5 cellular contexts compared by ENCODE assay signal in genomic region chr3:120377948-120378347, GRCh38. TPM values are rescaled to one million over a fixed set of nuclear protein-coding genes. Genes with fewer than 3 reads are reported as not detected.
DNase-seq lines count a peak whose midpoint lies in the region; ATAC-seq, FAIRE-seq and TF ChIP-seq lines count a peak whose summit lies in the region.
"Not testable (repeated sequence)": the region's sequence is repeated elsewhere in the genome, so short reads cannot be mapped to it uniquely, and the experiment has no call there.

No MANE protein-coding gene starts in this region.

- not testable (repeated sequence) for H3K27ac ChIP-seq in HEK293 (ENCODE audit: extremely low read depth, low read depth, low read length); SJCRH30; HepG2 (ENCODE audit: extremely low read length, insufficient read depth, low read length)

- BruUV-seq in Caco-2 (replicated peaks; lab: Mats Ljungman, UMichigan); HepG2 (replicated peaks; lab: Mats Ljungman, UMichigan): not testable (repeated sequence)

- H3K36me3 ChIP-seq in Caco-2 (ENCODE audit: control insufficient read depth, insufficient read depth, low read length); HEK293 (ENCODE audit: control insufficient read depth in 2 of 2, insufficient read depth in 1 of 2, low read length in 2 of 2); SJCRH30; HepG2 (replicated peaks in 1 of 2; ENCODE audit: control insufficient read depth in 1 of 2, insufficient read depth in 2 of 2, low read length in 2 of 2): not testable (repeated sequence)

- H3K9me3 Mint-ChIP-seq in Caco-2 (ENCODE audit: unreplicated experiment): not testable (repeated sequence)

- DNase-seq in Caco-2: peak in 1 of 2 experiments; percentile 10
- not testable (repeated sequence) for DNase-seq in HEK293T (ENCODE audit: extremely low spot score); SJCRH30; HepG2 (ENCODE audit: low spot score)

- H3K4me1 Mint-ChIP-seq in Caco-2 (ENCODE audit: low read depth, unreplicated experiment): not testable (repeated sequence)

- intact Hi-C loops in Caco-2 (cut with micrococcal nuclease; ENCODE audit: unreplicated experiment); HepG2 (cut with micrococcal nuclease; ENCODE audit: unreplicated experiment): not testable (repeated sequence)

- H3K9ac ChIP-seq in HepG2 (ENCODE audit: insufficient read depth, low read depth, low read length): not testable (repeated sequence)

- not testable (repeated sequence) for H2AFZ ChIP-seq in HepG2 (ENCODE audit: low read length)

- not testable (repeated sequence) for ATAC-seq in HepG2

- TF ChIP-seq EP300 in HepG2 (IDR thresholded peaks at IDR 0.05; ENCODE audit: low read depth in 2 of 2, low read length in 2 of 2); HepG2 (CRISPR knock-in tag; IDR thresholded peaks at IDR 0.05; ENCODE audit: borderline replicate concordance): not testable (repeated sequence)

- not testable (repeated sequence) for H3K9me3 ChIP-seq in Caco-2; HEK293 (ENCODE audit: control insufficient read depth, insufficient read depth, low read depth, low read length); SJCRH30 (replicated peaks); HepG2 (ENCODE audit: low read length)

- H3K27ac Mint-ChIP-seq in Caco-2 (ENCODE audit: unreplicated experiment): peak overlapping the region; percentile 46

- POLR2A ChIA-PET in Caco-2 (lab: Charles Lee); HEK293 (lab: Yijun Ruan, JAX); HEK293T (lab: Yijun Ruan, JAX); HepG2 (lab: Yijun Ruan, JAX): not testable (repeated sequence)

- H3K79me2 ChIP-seq in HepG2 (ENCODE audit: insufficient read depth, low read length): not testable (repeated sequence)

- H3K4me3 ChIP-seq in Caco-2 (ENCODE audit: low read depth, low read length) (peak overlapping the region; percentile 19), SJCRH30 (peak overlapping the region; percentile 55), HepG2 (replicated peaks in 1 of 3; ENCODE audit: insufficient read depth in 1 of 3, low read depth in 2 of 3, low read length in 3 of 3) (peak overlapping the region in 1 of 3 experiments; percentile 28; a peak in 3 of 6 replicates)
- H3K4me3 ChIP-seq in HEK293 (ENCODE audit: low read depth, low read length): not testable (repeated sequence)

- 4% methylated on average over 4 of the region's 12 CpGs for WGBS in HepG2 (ENCODE audit: low lambda C conversion rate)

- CTCF ChIA-PET in Caco-2 (lab: Charles Lee): interaction anchor here (0.7 kb wide), 1 partner anchor 39 kb away, joined by 3 read pairs; no protein-coding TSS in a partner anchor
- CTCF ChIA-PET in HEK293 (lab: Yijun Ruan, JAX); HEK293T (lab: Yijun Ruan, JAX); HepG2 (lab: Yijun Ruan, JAX; ENCODE audit: low intra/inter-chr PET ratio, low total read pairs): not testable (repeated sequence)

- peak overlapping the region; percentile 70 for H3K4me3 Mint-ChIP-seq in Caco-2 (ENCODE audit: unreplicated experiment)

- H3K4me2 ChIP-seq in HepG2 (ENCODE audit: low read depth, low read length): 0 out of 2 replicates have a peak overlapping the region, but pooled peaks have one; percentile 7

- H4K20me1 ChIP-seq in HepG2 (ENCODE audit: insufficient read depth, low read length): not testable (repeated sequence)

- not testable (repeated sequence) for H3K4me1 ChIP-seq in Caco-2; HEK293 (ENCODE audit: control insufficient read depth, insufficient read depth, low read length); SJCRH30; HepG2 (ENCODE audit: insufficient read depth, low read length)

- H3K36me3 Mint-ChIP-seq in Caco-2 (ENCODE audit: insufficient read depth, unreplicated experiment): not testable (repeated sequence)

- TF ChIP-seq POLR2A in HepG2 (IDR thresholded peaks at IDR 0.05; ENCODE audit: insufficient read depth in 1 of 2, low read depth in 2 of 2, low read length in 2 of 2): not testable (repeated sequence)

- TF ChIP-seq RAD21 in HepG2 (CRISPR knock-in tag; IDR thresholded peaks at IDR 0.05): not testable (repeated sequence)

- H3K27me3 ChIP-seq in Caco-2 (replicated peaks; ENCODE audit: control insufficient read depth, insufficient read depth, low read length); SJCRH30; HepG2 (ENCODE audit: control insufficient read depth in 1 of 2, insufficient read depth in 2 of 2, low read length in 2 of 2): not testable (repeated sequence)

- not testable (repeated sequence) for H3K27me3 Mint-ChIP-seq in Caco-2 (ENCODE audit: insufficient read depth, unreplicated experiment)

- FAIRE-seq in HepG2 (lab: Jason Lieb, UNC): not testable (repeated sequence)

- in situ Hi-C loops in HepG2 (cut with HindIII; ENCODE audit: extremely low pct_ligation_motif_present, low pct_unique_long_range_greater_than_20kb): not testable (repeated sequence)

- not testable (repeated sequence) for TF ChIP-seq CTCF in Caco-2 (IDR thresholded peaks at IDR 0.05; ENCODE audit: insufficient read depth in 1 of 2, low read depth in 1 of 2, low read length in 1 of 2, severe bottlenecking in 1 of 2, unreplicated experiment in 1 of 2); HEK293 (tag by site-specific recombination; IDR thresholded peaks at IDR 0.05); HepG2 (CRISPR knock-in tag; IDR thresholded peaks at IDR 0.05)

TF ChIP-seq in HEK293, 187 proteins besides CTCF, POLR2A, EP300 and RAD21:
- 0 out of 2 replicates have a peak, but pooled peaks have one; percentile 12 for TF ChIP-seq KLF1 (tag by site-specific recombination; IDR thresholded peaks at IDR 0.05)

TF ChIP-seq in HEK293T, 16 proteins besides CTCF, POLR2A, EP300 and RAD21:
- TF ChIP-seq L3MBTL2 (conservative IDR thresholded peaks at IDR 0.05): peak; percentile 59; the same call in 1 of the 2 replicates
TF ChIP-seq in HEK293T: peak in this region for 1; not testable (repeated sequence) for 15.

RNA-seq across cellular contexts. Expression of gene LRRC58, which starts 28.8 kb away (rescaled TPM):
- total RNA-seq in Caco-2 (2022): 19.8 and 20.5 TPM in 2 replicates
- total RNA-seq in SJCRH30 (2014; rRNA removed; shearing (Covaris generic)): 44.1 and 48.5 TPM in 2 replicates
- total RNA-seq in HepG2 (2016; rRNA removed; fragmentation: Illumina TruSeq; extraction: Trizol): 17.3 and 28.8 TPM in 2 replicates
- 1.2 TPM in 2 replicates for total RNA-seq in HepG2 (2016; cell fraction: cytosol; rRNA removed; fragmentation: Illumina TruSeq; extraction: Trizol; ENCODE audit: low read depth)
- 16.7 and 29.7 TPM in 2 replicates for total RNA-seq in HepG2 (2016; cell fraction: insoluble cytoplasmic fraction; rRNA removed; fragmentation: Illumina TruSeq; extraction: Trizol)
- 7.4 and 8.9 TPM in 2 replicates for total RNA-seq in HepG2 (2016; cell fraction: membrane; rRNA removed; fragmentation: Illumina TruSeq; extraction: Trizol)
- 14.8 and 15.2 TPM in 2 replicates for total RNA-seq in HepG2 (2016; cell fraction: nucleus; rRNA removed; fragmentation: Illumina TruSeq; extraction: Trizol)
- 6.4 and 9.7 TPM in 2 replicates for polyA plus RNA-seq in HepG2 (2011; rRNA removed)
- polyA plus RNA-seq in HepG2 (2011; cell fraction: cytosol; rRNA removed): 4.2 and 5.5 TPM in 2 replicates
- polyA plus RNA-seq in HepG2 (2011; cell fraction: nucleus; rRNA removed): 2.1 and 2.3 TPM in 2 replicates
- 7.1 and 9.0 TPM in 2 replicates for polyA plus RNA-seq in HepG2 (2012)
- 0.44 and 0.54 TPM in 2 replicates for polyA plus RNA-seq in HepG2 (2016; cell fraction: cytosol; fragmentation: Illumina TruSeq; extraction: Trizol; ENCODE audit: low read depth)
- polyA plus RNA-seq in HepG2 (2016; cell fraction: insoluble cytoplasmic fraction; fragmentation: Illumina TruSeq; extraction: Trizol; ENCODE audit: low read depth): 23.4 and 26.0 TPM in 2 replicates
- polyA plus RNA-seq in HepG2 (2016; cell fraction: membrane; fragmentation: Illumina TruSeq; extraction: Trizol; ENCODE audit: low read depth): 2.5 and 3.4 TPM in 2 replicates
- 12.2 and 12.6 TPM in 2 replicates for polyA plus RNA-seq in HepG2 (2016; cell fraction: nucleus; fragmentation: Illumina TruSeq; extraction: Trizol; ENCODE audit: insufficient read depth, low read depth)
- 8.7 and 20.6 TPM in 2 replicates for polyA minus RNA-seq in HepG2 (2011; rRNA and poly(A)+ RNA removed; ENCODE audit: low replicate concordance)
- polyA minus RNA-seq in HepG2 (2011; cell fraction: cytosol; rRNA and poly(A)+ RNA removed): 13.6 and 15.7 TPM in 2 replicates
- 15.2 and 16.4 TPM in 2 replicates for polyA minus RNA-seq in HepG2 (2011; cell fraction: nucleus; rRNA and poly(A)+ RNA removed)
